Comparison of ENCODE assay signal across 19 cellular contexts in genomic region chr21:36347278-36347961, GRCh38. TPM values are rescaled to one million over a fixed set of nuclear protein-coding genes. Genes with fewer than 3 reads are reported as not detected.
DNase-seq lines count a peak whose midpoint lies in the region; ATAC-seq and TF ChIP-seq lines count a peak whose summit lies in the region.
"Had no signal": no experiment of that assay in that cellular context is flagged by ENCODE, and none has a peak within 500 bp of the region (broad histone marks: within the 10 kb centered on the region; RNA-seq: fewer than 3 reads in every experiment).

No MANE protein-coding gene starts in this region.

- peaks cover 7 to 23% (median 12%) of the 10 kb centered on the region in 4 donors for H3K4me1 Mint-ChIP-seq in CD4-positive, CD25-positive, alpha-beta regulatory T cell
- H3K4me1 Mint-ChIP-seq: activated B cell treated with CpG ODN at 0.5 μM for 24 hours; activated CD8-positive, alpha-beta memory T cell treated with anti-CD3 and anti-CD28 coated beads, Interleukin-2, amount 10 ng/mL, durations not matched to agents 7 days and 5 days; nephron progenitor cell had no signal

- no peaks in the 10 kb centered on the region for H3K9me3 ChIP-seq in CD4-positive, CD25-positive, alpha-beta regulatory T cell (ENCODE audit: control insufficient read depth in 2 of 2, low read length in 2 of 2)
- H3K9me3 ChIP-seq in fibroblast of lung (ENCODE audit: control insufficient read depth, insufficient read depth, low read depth, low read length) (no peaks in the 10 kb centered on the region), BE2C (no peaks in the 10 kb centered on the region)
- H3K9me3 ChIP-seq: BLaER1, thyroid gland had no signal

- no peak for ATAC-seq in CD4-positive, CD25-positive, alpha-beta regulatory T cell (ENCODE audit: low read depth in 2 of 2)
- ATAC-seq in HG02623 (IDR thresholded peaks at IDR 0.05; ENCODE audit: unreplicated experiment), result no peak
- ATAC-seq: activated CD8-positive, alpha-beta memory T cell treated with anti-CD3 and anti-CD28 coated beads, Interleukin-2, amount 10 ng/mL, durations not matched to agents 7 days and 5 days; esophagus mucosa; stimulated activated effector memory CD8-positive, alpha-beta T cell treated with anti-CD3 and anti-CD28 coated beads, Interleukin-12 subunit alpha, Interleukin-12 subunit beta, amount 100 ng/mL, for 72 hours had no signal

- H3K9me3 Mint-ChIP-seq in CD4-positive, CD25-positive, alpha-beta regulatory T cell, result peaks cover 0 to 1% (median 0%) of the 10 kb centered on the region in 7 donors
- H3K9me3 Mint-ChIP-seq: activated B cell treated with CpG ODN at 0.5 μM for 24 hours; nephron progenitor cell; stimulated activated effector memory CD8-positive, alpha-beta T cell treated with anti-CD3 and anti-CD28 coated beads, Interleukin-12 subunit alpha, Interleukin-12 subunit beta, amount 100 ng/mL, for 72 hours had no signal

- H3K27ac Mint-ChIP-seq in CD4-positive, CD25-positive, alpha-beta regulatory T cell, result peak overlapping the region; percentile 49 to 87 (median 50)
- H3K27ac Mint-ChIP-seq: activated B cell treated with CpG ODN at 0.5 μM for 24 hours; activated CD8-positive, alpha-beta memory T cell treated with anti-CD3 and anti-CD28 coated beads, Interleukin-2, amount 10 ng/mL, durations not matched to agents 7 days and 5 days; nephron progenitor cell; progenitor cell of endocrine pancreas; stimulated activated effector memory CD8-positive, alpha-beta T cell treated with anti-CD3 and anti-CD28 coated beads, Interleukin-12 subunit alpha, Interleukin-12 subunit beta, amount 100 ng/mL, for 72 hours had no signal

- no peaks in the 10 kb centered on the region for H3K4me1 ChIP-seq in CD4-positive, CD25-positive, alpha-beta regulatory T cell (ENCODE audit: control insufficient read depth, insufficient read depth, low read length, poor library complexity, severe bottlenecking)
- H3K4me1 ChIP-seq in fibroblast of lung (ENCODE audit: control insufficient read depth, extremely low read depth, insufficient read depth, low read length), result peaks cover 10% of the 10 kb centered on the region
- no peaks in the 10 kb centered on the region for H3K4me1 ChIP-seq in BE2C
- H3K4me1 ChIP-seq: BLaER1, thyroid gland had no signal

- peaks cover 32% of the 10 kb centered on the region for H3K36me3 Mint-ChIP-seq in CD4-positive, CD25-positive, alpha-beta regulatory T cell

- TF ChIP-seq CTCF in fibroblast of lung (conservative IDR thresholded peaks at IDR 0.05 in 1 of 2, IDR thresholded peaks at IDR 0.05 in 1 of 2; ENCODE audit: low read depth in 1 of 2, low read length in 2 of 2) (no peak), BE2C (IDR thresholded peaks at IDR 0.05; ENCODE audit: low read depth, low read length) (no peak)

- peaks cover 96% of the 10 kb centered on the region for H3K36me3 ChIP-seq in CD4-positive, CD25-positive, alpha-beta regulatory T cell (ENCODE audit: control insufficient read depth, insufficient read depth, low read length)
- H3K36me3 ChIP-seq in fibroblast of lung (ENCODE audit: control insufficient read depth, insufficient read depth, low read length) (peaks cover 7% of the 10 kb centered on the region), BE2C (peaks cover 23% of the 10 kb centered on the region)

- peaks cover 2% of the 10 kb centered on the region for H3K79me2 ChIP-seq in fibroblast of lung (ENCODE audit: control insufficient read depth, insufficient read depth, low read length)

- peak overlapping the region in 1 of 4 donors; percentile 51 for H3K4me3 Mint-ChIP-seq in CD4-positive, CD25-positive, alpha-beta regulatory T cell
- H3K4me3 Mint-ChIP-seq: activated B cell treated with CpG ODN at 0.5 μM for 24 hours; activated CD8-positive, alpha-beta memory T cell treated with anti-CD3 and anti-CD28 coated beads, Interleukin-2, amount 10 ng/mL, durations not matched to agents 7 days and 5 days; nephron progenitor cell; stimulated activated effector memory CD8-positive, alpha-beta T cell treated with anti-CD3 and anti-CD28 coated beads, Interleukin-12 subunit alpha, Interleukin-12 subunit beta, amount 100 ng/mL, for 72 hours had no signal

- DNase-seq in A172 (ENCODE audit: low spot score) (peak; percentile 19), NCI-H69 (lab: John Stamatoyannopoulos, UW) (peak; percentile 15), fibroblast of lung (ENCODE audit: low read depth in 2 of 2) (peak; percentile 18 to 54), NK-92 (lab: John Stamatoyannopoulos, UW; ENCODE audit: unreplicated experiment) (no peak), BE2C (no peak)
- no peak for DNase-seq in CD4-positive, CD25-positive, alpha-beta regulatory T cell
- DNase-seq: activated B cell treated with CpG ODN at 0.5 μM for 24 hours; activated CD8-positive, alpha-beta memory T cell treated with anti-CD3 and anti-CD28 coated beads, Interleukin-2, amount 10 ng/mL, durations not matched to agents 7 days and 5 days; DMS79; dorsolateral prefrontal cortex; H7; NCI-H1436; nephron progenitor cell; thyroid gland had no signal

- no peak overlapping the region for H3K27ac ChIP-seq in CD4-positive, CD25-positive, alpha-beta regulatory T cell (ENCODE audit: insufficient read depth, low read length, poor library complexity, severe bottlenecking)
- H3K27ac ChIP-seq in fibroblast of lung (ENCODE audit: insufficient read depth, low read length), result no peak overlapping the region
- H3K27ac ChIP-seq: BLaER1, dorsolateral prefrontal cortex, thyroid gland had no signal

- H3K4me3 ChIP-seq in CD4-positive, CD25-positive, alpha-beta regulatory T cell (ENCODE audit: low read depth, low read length), result no peak overlapping the region
- H3K4me3 ChIP-seq in fibroblast of lung (replicated peaks in 1 of 4; ENCODE audit: control extremely low read depth in 1 of 4, insufficient read depth in 1 of 4, low read depth in 3 of 4, low read length in 4 of 4), result no peak overlapping the region
- H3K4me3 ChIP-seq in BE2C (ENCODE audit: low read depth, low read length), result no peak overlapping the region
- H3K4me3 ChIP-seq: BLaER1, dorsolateral prefrontal cortex, thyroid gland had no signal

- H3K27me3 ChIP-seq in CD4-positive, CD25-positive, alpha-beta regulatory T cell (ENCODE audit: control insufficient read depth, insufficient read depth, low read length), result no peaks in the 10 kb centered on the region
- H3K27me3 ChIP-seq in fibroblast of lung (ENCODE audit: control insufficient read depth, insufficient read depth, low read length), result no peaks in the 10 kb centered on the region
- no peaks in the 10 kb centered on the region for H3K27me3 ChIP-seq in BE2C
- H3K27me3 ChIP-seq: BLaER1, dorsolateral prefrontal cortex, thyroid gland had no signal

- no peaks in the 10 kb centered on the region for H3K27me3 Mint-ChIP-seq in CD4-positive, CD25-positive, alpha-beta regulatory T cell
- H3K27me3 Mint-ChIP-seq: activated B cell treated with CpG ODN at 0.5 μM for 24 hours; activated CD8-positive, alpha-beta memory T cell treated with anti-CD3 and anti-CD28 coated beads, Interleukin-2, amount 10 ng/mL, durations not matched to agents 7 days and 5 days; progenitor cell of endocrine pancreas had no signal

- H2AFZ ChIP-seq in fibroblast of lung (ENCODE audit: low read length), result no peak overlapping the region

- no peak overlapping the region for H3K4me2 ChIP-seq in fibroblast of lung (ENCODE audit: extremely low read depth, insufficient read depth, low read length)
- H3K4me2 ChIP-seq: BLaER1 had no signal

- H3K9ac ChIP-seq in fibroblast of lung (ENCODE audit: insufficient read depth, low read length), result no peak overlapping the region
- H3K9ac ChIP-seq: BLaER1 had no signal

- no peaks in the 10 kb centered on the region for H4K20me1 ChIP-seq in fibroblast of lung (ENCODE audit: control insufficient read depth, extremely low read depth, insufficient read depth, low read length)
- H4K20me1 ChIP-seq: BLaER1 had no signal

RNA-seq across cellular contexts. Expression of gene MORC3, which starts 27.4 kb away (rescaled TPM):
- total RNA-seq in A172 (2014; rRNA removed; shearing (Covaris generic)), result 43.0 and 49.1 TPM in 2 replicates
- total RNA-seq in CD4-positive, CD25-positive, alpha-beta regulatory T cell, result 68.2 TPM
- 10 to 100 TPM; 31.8 to 55.6 (median 44.6) TPM for polyA plus RNA-seq in CD4-positive, CD25-positive, alpha-beta regulatory T cell
- 48.5 and 51.7 TPM in 2 replicates for total RNA-seq in fibroblast of lung
- 20.3 and 24.4 TPM in 2 replicates for polyA plus RNA-seq in fibroblast of lung
- 9.8 and 11.4 TPM in 2 replicates for polyA plus RNA-seq in fibroblast of lung (2012)
- polyA minus RNA-seq in fibroblast of lung (ENCODE audit: low replicate concordance), result 0.96 and 2.4 TPM in 2 replicates
- 11.7 TPM for polyA plus RNA-seq in BE2C (2012; ENCODE audit: insufficient read depth, insufficient read length, low read depth)

RNA-seq across cellular contexts. Expression of gene CHAF1B, which starts 37.8 kb away (rescaled TPM):
- 25.9 and 33.9 TPM in 2 replicates for total RNA-seq in A172 (2014; rRNA removed; shearing (Covaris generic))
- total RNA-seq in CD4-positive, CD25-positive, alpha-beta regulatory T cell, result 10.0 TPM
- polyA plus RNA-seq in CD4-positive, CD25-positive, alpha-beta regulatory T cell, result 1 to 10 TPM; 1.4 to 4.9 (median 2.9) TPM
- total RNA-seq in fibroblast of lung, result 0.99 and 1.0 TPM in 2 replicates
- 5.2 and 12.4 TPM in 2 replicates for polyA plus RNA-seq in fibroblast of lung
- polyA plus RNA-seq in fibroblast of lung (2012), result 4.3 and 8.7 TPM in 2 replicates
- polyA minus RNA-seq in fibroblast of lung (ENCODE audit: low replicate concordance), result 1.6 and 5.4 TPM in 2 replicates
- polyA plus RNA-seq in BE2C (2012; ENCODE audit: insufficient read depth, insufficient read length, low read depth), result 2.8 TPM

Comparison
In these comparisons a context has a peak if more than half of its experiments do, and no peak if none do; other contexts are left out.
1. DNase-seq: peak in A172 (single experiment), NCI-H69 (single experiment) and fibroblast of lung (2 of 2); none in CD4-positive, CD25-positive, alpha-beta regulatory T cell (0 of 3), NK-92 (single experiment) and BE2C (single experiment).